In the genomic region with DNA sequence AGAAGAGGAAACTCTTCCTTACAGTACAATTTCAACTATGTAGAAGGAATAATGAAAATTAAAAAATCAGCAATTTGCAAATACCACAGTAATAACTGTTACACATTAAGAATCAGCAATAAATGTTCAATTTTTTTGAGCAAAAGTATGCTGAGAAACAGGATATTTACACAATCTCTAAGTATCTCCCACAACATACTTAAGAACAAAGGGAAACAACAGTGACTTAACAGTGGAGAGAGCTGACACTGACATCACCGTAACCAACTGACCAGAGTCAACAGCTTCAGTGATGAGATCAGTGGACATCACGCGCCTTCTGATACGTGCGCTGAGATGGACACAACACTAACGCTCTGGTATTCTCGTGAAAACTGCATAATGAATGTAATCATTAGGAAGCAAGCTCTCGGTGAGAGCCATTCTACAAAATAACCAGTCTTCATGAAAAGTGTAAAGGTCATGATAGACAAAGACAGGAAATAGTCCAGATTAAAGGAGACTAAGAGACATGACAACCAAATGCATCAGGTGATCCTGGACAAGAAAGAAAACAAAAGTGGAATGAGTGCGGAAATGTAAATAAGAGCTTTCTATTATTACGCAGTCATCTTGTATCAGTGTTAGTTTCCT, we compare ENCODE assay signal across 1 cellular context.
TF ChIP-seq lines count a peak whose summit lies in the region.

No MANE protein-coding gene starts in this region.

TF ChIP-seq in K562, 482 proteins besides CTCF, POLR2A, EP300 and RAD21 (continued from another document):
- no peak for TF ChIP-seq ZNF212 (CRISPR knock-in tag; IDR thresholded peaks at IDR 0.05)
- TF ChIP-seq, protein P1, sequence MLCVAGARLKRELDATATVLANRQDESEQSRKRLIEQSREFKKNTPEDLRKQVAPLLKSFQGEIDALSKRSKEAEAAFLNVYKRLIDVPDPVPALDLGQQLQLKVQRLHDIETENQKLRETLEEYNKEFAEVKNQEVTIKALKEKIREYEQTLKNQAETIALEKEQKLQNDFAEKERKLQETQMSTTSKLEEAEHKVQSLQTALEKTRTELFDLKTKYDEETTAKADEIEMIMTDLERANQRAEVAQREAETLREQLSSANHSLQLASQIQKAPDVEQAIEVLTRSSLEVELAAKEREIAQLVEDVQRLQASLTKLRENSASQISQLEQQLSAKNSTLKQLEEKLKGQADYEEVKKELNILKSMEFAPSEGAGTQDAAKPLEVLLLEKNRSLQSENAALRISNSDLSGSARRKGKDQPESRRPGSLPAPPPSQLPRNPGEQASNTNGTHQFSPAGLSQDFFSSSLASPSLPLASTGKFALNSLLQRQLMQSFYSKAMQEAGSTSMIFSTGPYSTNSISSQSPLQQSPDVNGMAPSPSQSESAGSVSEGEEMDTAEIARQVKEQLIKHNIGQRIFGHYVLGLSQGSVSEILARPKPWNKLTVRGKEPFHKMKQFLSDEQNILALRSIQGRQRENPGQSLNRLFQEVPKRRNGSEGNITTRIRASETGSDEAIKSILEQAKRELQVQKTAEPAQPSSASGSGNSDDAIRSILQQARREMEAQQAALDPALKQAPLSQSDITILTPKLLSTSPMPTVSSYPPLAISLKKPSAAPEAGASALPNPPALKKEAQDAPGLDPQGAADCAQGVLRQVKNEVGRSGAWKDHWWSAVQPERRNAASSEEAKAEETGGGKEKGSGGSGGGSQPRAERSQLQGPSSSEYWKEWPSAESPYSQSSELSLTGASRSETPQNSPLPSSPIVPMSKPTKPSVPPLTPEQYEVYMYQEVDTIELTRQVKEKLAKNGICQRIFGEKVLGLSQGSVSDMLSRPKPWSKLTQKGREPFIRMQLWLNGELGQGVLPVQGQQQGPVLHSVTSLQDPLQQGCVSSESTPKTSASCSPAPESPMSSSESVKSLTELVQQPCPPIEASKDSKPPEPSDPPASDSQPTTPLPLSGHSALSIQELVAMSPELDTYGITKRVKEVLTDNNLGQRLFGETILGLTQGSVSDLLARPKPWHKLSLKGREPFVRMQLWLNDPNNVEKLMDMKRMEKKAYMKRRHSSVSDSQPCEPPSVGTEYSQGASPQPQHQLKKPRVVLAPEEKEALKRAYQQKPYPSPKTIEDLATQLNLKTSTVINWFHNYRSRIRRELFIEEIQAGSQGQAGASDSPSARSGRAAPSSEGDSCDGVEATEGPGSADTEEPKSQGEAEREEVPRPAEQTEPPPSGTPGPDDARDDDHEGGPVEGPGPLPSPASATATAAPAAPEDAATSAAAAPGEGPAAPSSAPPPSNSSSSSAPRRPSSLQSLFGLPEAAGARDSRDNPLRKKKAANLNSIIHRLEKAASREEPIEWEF (CRISPR knock-in tag; IDR thresholded peaks at IDR 0.05), result peak; percentile 67; the same call in 1 of the 2 replicates
- TF ChIP-seq, protein P2, sequence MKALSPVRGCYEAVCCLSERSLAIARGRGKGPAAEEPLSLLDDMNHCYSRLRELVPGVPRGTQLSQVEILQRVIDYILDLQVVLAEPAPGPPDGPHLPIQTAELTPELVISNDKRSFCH (CRISPR knock-in tag; IDR thresholded peaks at IDR 0.05), result peak; percentile 5; the same call in 1 of the 2 replicates
- TF ChIP-seq, protein P2 (tag; IDR thresholded peaks at IDR 0.05), result peak; percentile 88; the same call in 1 of the 2 replicates
- TF ChIP-seq, protein P3, sequence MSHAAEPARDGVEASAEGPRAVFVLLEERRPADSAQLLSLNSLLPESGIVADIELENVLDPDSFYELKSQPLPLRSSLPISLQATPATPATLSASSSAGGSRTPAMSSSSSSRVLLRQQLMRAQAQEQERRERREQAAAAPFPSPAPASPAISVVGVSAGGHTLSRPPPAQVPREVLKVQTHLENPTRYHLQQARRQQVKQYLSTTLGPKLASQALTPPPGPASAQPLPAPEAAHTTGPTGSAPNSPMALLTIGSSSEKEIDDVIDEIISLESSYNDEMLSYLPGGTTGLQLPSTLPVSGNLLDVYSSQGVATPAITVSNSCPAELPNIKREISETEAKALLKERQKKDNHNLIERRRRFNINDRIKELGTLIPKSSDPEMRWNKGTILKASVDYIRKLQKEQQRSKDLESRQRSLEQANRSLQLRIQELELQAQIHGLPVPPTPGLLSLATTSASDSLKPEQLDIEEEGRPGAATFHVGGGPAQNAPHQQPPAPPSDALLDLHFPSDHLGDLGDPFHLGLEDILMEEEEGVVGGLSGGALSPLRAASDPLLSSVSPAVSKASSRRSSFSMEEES (CRISPR knock-in tag; IDR thresholded peaks at IDR 0.05), result 0 out of 2 replicates have a peak, but pooled peaks have one; percentile 28
- TF ChIP-seq, protein P4, sequence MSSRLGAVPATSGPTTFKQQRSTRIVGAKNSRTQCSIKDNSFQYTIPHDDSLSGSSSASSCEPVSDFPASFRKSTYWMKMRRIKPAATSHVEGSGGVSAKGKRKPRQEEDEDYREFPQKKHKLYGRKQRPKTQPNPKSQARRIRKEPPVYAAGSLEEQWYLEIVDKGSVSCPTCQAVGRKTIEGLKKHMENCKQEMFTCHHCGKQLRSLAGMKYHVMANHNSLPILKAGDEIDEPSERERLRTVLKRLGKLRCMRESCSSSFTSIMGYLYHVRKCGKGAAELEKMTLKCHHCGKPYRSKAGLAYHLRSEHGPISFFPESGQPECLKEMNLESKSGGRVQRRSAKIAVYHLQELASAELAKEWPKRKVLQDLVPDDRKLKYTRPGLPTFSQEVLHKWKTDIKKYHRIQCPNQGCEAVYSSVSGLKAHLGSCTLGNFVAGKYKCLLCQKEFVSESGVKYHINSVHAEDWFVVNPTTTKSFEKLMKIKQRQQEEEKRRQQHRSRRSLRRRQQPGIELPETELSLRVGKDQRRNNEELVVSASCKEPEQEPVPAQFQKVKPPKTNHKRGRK (tag; IDR thresholded peaks at IDR 0.05), result no peak
- TF ChIP-seq, protein P5, sequence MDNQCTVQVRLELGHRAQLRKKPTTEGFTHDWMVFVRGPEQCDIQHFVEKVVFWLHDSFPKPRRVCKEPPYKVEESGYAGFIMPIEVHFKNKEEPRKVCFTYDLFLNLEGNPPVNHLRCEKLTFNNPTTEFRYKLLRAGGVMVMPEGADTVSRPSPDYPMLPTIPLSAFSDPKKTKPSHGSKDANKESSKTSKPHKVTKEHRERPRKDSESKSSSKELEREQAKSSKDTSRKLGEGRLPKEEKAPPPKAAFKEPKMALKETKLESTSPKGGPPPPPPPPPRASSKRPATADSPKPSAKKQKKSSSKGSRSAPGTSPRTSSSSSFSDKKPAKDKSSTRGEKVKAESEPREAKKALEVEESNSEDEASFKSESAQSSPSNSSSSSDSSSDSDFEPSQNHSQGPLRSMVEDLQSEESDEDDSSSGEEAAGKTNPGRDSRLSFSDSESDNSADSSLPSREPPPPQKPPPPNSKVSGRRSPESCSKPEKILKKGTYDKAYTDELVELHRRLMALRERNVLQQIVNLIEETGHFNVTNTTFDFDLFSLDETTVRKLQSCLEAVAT (IDR thresholded peaks at IDR 0.05), result peak; percentile 55 to 79; a peak in 3 of 4 replicates
- TF ChIP-seq KDM2B (CRISPR knock-in tag; IDR thresholded peaks at IDR 0.05), result no peak
- TF ChIP-seq, protein P6, sequence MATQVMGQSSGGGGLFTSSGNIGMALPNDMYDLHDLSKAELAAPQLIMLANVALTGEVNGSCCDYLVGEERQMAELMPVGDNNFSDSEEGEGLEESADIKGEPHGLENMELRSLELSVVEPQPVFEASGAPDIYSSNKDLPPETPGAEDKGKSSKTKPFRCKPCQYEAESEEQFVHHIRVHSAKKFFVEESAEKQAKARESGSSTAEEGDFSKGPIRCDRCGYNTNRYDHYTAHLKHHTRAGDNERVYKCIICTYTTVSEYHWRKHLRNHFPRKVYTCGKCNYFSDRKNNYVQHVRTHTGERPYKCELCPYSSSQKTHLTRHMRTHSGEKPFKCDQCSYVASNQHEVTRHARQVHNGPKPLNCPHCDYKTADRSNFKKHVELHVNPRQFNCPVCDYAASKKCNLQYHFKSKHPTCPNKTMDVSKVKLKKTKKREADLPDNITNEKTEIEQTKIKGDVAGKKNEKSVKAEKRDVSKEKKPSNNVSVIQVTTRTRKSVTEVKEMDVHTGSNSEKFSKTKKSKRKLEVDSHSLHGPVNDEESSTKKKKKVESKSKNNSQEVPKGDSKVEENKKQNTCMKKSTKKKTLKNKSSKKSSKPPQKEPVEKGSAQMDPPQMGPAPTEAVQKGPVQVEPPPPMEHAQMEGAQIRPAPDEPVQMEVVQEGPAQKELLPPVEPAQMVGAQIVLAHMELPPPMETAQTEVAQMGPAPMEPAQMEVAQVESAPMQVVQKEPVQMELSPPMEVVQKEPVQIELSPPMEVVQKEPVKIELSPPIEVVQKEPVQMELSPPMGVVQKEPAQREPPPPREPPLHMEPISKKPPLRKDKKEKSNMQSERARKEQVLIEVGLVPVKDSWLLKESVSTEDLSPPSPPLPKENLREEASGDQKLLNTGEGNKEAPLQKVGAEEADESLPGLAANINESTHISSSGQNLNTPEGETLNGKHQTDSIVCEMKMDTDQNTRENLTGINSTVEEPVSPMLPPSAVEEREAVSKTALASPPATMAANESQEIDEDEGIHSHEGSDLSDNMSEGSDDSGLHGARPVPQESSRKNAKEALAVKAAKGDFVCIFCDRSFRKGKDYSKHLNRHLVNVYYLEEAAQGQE (CRISPR knock-in tag; IDR thresholded peaks at IDR 0.05; ENCODE audit: low read depth), result no peak
- TF ChIP-seq, protein P7, sequence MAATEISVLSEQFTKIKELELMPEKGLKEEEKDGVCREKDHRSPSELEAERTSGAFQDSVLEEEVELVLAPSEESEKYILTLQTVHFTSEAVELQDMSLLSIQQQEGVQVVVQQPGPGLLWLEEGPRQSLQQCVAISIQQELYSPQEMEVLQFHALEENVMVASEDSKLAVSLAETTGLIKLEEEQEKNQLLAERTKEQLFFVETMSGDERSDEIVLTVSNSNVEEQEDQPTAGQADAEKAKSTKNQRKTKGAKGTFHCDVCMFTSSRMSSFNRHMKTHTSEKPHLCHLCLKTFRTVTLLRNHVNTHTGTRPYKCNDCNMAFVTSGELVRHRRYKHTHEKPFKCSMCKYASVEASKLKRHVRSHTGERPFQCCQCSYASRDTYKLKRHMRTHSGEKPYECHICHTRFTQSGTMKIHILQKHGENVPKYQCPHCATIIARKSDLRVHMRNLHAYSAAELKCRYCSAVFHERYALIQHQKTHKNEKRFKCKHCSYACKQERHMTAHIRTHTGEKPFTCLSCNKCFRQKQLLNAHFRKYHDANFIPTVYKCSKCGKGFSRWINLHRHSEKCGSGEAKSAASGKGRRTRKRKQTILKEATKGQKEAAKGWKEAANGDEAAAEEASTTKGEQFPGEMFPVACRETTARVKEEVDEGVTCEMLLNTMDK (IDR thresholded peaks at IDR 0.05; ENCODE audit: borderline replicate concordance, insufficient read depth, low read depth, low read length, poor library complexity, severe bottlenecking), result no peak
- TF ChIP-seq ZNF239 (CRISPR knock-in tag; IDR thresholded peaks at IDR 0.05), result peak; percentile 31; the same call in 1 of the 2 replicates
- TF ChIP-seq, protein P8, sequence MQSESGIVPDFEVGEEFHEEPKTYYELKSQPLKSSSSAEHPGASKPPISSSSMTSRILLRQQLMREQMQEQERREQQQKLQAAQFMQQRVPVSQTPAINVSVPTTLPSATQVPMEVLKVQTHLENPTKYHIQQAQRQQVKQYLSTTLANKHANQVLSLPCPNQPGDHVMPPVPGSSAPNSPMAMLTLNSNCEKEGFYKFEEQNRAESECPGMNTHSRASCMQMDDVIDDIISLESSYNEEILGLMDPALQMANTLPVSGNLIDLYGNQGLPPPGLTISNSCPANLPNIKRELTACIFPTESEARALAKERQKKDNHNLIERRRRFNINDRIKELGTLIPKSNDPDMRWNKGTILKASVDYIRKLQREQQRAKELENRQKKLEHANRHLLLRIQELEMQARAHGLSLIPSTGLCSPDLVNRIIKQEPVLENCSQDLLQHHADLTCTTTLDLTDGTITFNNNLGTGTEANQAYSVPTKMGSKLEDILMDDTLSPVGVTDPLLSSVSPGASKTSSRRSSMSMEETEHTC (IDR thresholded peaks at IDR 0.05), result peak; percentile 96
- peak; percentile 87 for TF ChIP-seq CREB1 (IDR thresholded peaks at IDR 0.05)
- peak; percentile 77 for TF ChIP-seq CREB1 (CRISPR knock-in tag; IDR thresholded peaks at IDR 0.05)
- TF ChIP-seq ZNF347 (CRISPR knock-in tag; IDR thresholded peaks at IDR 0.05; ENCODE audit: low read depth), result no peak
- no peak for TF ChIP-seq ZNF57 (CRISPR knock-in tag; IDR thresholded peaks at IDR 0.05)
- TF ChIP-seq, protein P9, sequence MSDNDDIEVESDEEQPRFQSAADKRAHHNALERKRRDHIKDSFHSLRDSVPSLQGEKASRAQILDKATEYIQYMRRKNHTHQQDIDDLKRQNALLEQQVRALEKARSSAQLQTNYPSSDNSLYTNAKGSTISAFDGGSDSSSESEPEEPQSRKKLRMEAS (CRISPR knock-in tag; IDR thresholded peaks at IDR 0.05), result no peak
- TF ChIP-seq, protein P10, sequence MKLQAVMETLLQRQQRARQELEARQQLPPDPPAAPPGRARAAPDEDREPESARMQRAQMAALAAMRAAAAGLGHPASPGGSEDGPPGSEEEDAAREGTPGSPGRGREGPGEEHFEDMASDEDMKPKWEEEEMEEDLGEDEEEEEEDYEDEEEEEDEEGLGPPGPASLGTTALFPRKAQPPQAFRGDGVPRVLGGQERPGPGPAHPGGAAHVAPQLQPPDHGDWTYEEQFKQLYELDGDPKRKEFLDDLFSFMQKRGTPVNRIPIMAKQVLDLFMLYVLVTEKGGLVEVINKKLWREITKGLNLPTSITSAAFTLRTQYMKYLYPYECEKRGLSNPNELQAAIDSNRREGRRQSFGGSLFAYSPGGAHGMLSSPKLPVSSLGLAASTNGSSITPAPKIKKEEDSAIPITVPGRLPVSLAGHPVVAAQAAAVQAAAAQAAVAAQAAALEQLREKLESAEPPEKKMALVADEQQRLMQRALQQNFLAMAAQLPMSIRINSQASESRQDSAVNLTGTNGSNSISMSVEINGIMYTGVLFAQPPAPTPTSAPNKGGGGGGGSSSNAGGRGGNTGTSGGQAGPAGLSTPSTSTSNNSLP (IDR thresholded peaks at IDR 0.05; ENCODE audit: borderline replicate concordance, low read depth, low read length), result no peak
- peak in 1 of 2 experiments; percentile 78; a peak in 2 of 4 replicates for TF ChIP-seq ARNT (IDR thresholded peaks at IDR 0.05)
- no peak for TF ChIP-seq POU5F1 (IDR thresholded peaks at IDR 0.05; ENCODE audit: borderline replicate concordance, low read depth, low read length, partially characterized antibody)
TF ChIP-seq in K562: peak in this region for 121.
